23 cellular contexts compared by ENCODE assay signal in the genomic region with DNA sequence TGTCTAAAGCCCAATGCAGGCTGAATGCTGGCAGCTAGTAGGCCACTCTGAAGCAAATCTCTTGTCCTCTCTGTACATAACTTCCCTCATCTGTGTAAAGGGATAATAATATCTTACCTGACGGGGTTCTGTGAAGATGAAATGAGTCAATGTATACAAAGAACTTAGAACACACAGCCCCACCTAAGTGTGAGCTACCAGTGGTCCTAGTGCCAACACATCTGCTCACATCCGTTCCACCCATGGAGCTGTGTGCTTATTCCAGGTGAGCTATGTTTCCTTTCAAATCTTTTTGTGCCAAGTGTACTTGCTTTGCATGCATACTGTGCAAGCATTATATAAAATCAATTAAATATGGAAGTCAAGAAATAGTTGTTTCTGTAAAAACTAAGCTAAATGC.
"Had no signal": no experiment of that assay in that cellular context is flagged by ENCODE, and none has a peak within 500 bp of the region (broad histone marks: within the 10 kb centered on the region; RNA-seq: fewer than 3 reads in every experiment).

No MANE protein-coding gene starts in this region.

- H3K27ac ChIP-seq: ascending aorta, breast epithelium, coronary artery had no signal

- DNase-seq: activated CD4-positive, alpha-beta memory T cell treated with anti-CD3 and anti-CD28 coated beads for 36 hours; activated CD4-positive, alpha-beta T cell treated with anti-CD3 and anti-CD28 coated beads for 36 hours; activated CD4-positive, alpha-beta T cell treated with anti-CD3 and anti-CD28 coated beads, Interleukin-2, amount 10 ng/mL, durations not matched to agents 24 days and 14 days; activated CD4-positive, CD25-positive, alpha-beta regulatory T cell; activated CD4-positive, CD25-positive, alpha-beta regulatory T cell treated with anti-CD3 and anti-CD28 coated beads, Interleukin-2, amount 50 U/mL, for 72 hours; activated effector memory CD4-positive, alpha-beta T cell treated with anti-CD3 and anti-CD28 coated beads, Interleukin-2, amount 50 U/mL, for 16 hours; activated naive CD4-positive, alpha-beta T cell treated with anti-CD3 and anti-CD28 coated beads for 36 hours; activated naive CD8-positive, alpha-beta T cell treated with anti-CD3 and anti-CD28 coated beads, Interleukin-2, amount 10 ng/mL, durations not matched to agents 7 days and 5 days; activated T-cell treated with anti-CD3 and anti-CD28 coated beads, Interleukin-2, amount 50 U/mL, for 4 hours; dorsolateral prefrontal cortex; effector memory CD4-positive, alpha-beta T cell; endodermal cell; head of caudate nucleus; T-helper 2 cell had no signal

- H3K36me3 ChIP-seq: ascending aorta, breast epithelium had no signal

- H3K27ac Mint-ChIP-seq: activated CD4-positive, alpha-beta memory T cell treated with anti-CD3 and anti-CD28 coated beads for 36 hours; activated CD4-positive, alpha-beta T cell treated with anti-CD3 and anti-CD28 coated beads for 36 hours; activated CD4-positive, alpha-beta T cell treated with anti-CD3 and anti-CD28 coated beads, Interleukin-2, amount 10 ng/mL, durations not matched to agents 24 days and 14 days; activated naive CD4-positive, alpha-beta T cell treated with anti-CD3 and anti-CD28 coated beads for 36 hours; activated naive CD4-positive, alpha-beta T cell treated with anti-CD3 and anti-CD28 coated beads, Interleukin-2, amount 50 U/mL, for 24 hours; activated naive CD8-positive, alpha-beta T cell treated with anti-CD3 and anti-CD28 coated beads, Interleukin-2, amount 10 ng/mL, durations not matched to agents 7 days and 5 days; activated T-helper 1 cell treated with anti-CD3 and anti-CD28 coated beads, Interleukin-12 subunit alpha, Interleukin-12 subunit beta, Interleukin-2, Interleukin-4 antibody, amounts not matched to agents 30 ng/mL and 10 ng/mL and 1 ng/mL, durations not matched to agents 14 hours and 24 hours and 36 hours; activated T-helper 2 cell treated with anti-CD3 and anti-CD28 coated beads, Interferon-gamma antibody, Interleukin-2, Interleukin-4, amounts not matched to agents 10 μg/mL and 5 μg/mL and 100 μg/mL, durations not matched to agents 14 hours and 24 hours and 36 hours; dendritic cell treated with granulocyte-macrophage colony-stimulating factor and Interleukin-4, amounts not matched to agents 40 ng/mL and 50 ng/mL, for 4 days; endodermal cell had no signal

- H3K36me3 Mint-ChIP-seq: activated CD4-positive, alpha-beta memory T cell treated with anti-CD3 and anti-CD28 coated beads for 36 hours; activated naive CD4-positive, alpha-beta T cell treated with anti-CD3 and anti-CD28 coated beads, Interleukin-2, amount 50 U/mL, for 24 hours had no signal

- H3K27me3 Mint-ChIP-seq: activated CD4-positive, alpha-beta memory T cell treated with anti-CD3 and anti-CD28 coated beads for 36 hours; activated CD4-positive, alpha-beta T cell treated with anti-CD3 and anti-CD28 coated beads for 36 hours; activated CD4-positive, alpha-beta T cell treated with anti-CD3 and anti-CD28 coated beads, Interleukin-2, amount 10 ng/mL, durations not matched to agents 24 days and 14 days; activated naive CD4-positive, alpha-beta T cell treated with anti-CD3 and anti-CD28 coated beads, Interleukin-2, amount 50 U/mL, for 24 hours; activated naive CD8-positive, alpha-beta T cell treated with anti-CD3 and anti-CD28 coated beads, Interleukin-2, amount 10 ng/mL, durations not matched to agents 7 days and 5 days; brain; central memory CD8-positive, alpha-beta T cell; dendritic cell treated with granulocyte-macrophage colony-stimulating factor and Interleukin-4, amounts not matched to agents 40 ng/mL and 50 ng/mL, for 4 days had no signal

- H3K9me3 Mint-ChIP-seq: activated CD4-positive, alpha-beta memory T cell treated with anti-CD3 and anti-CD28 coated beads for 36 hours; activated CD4-positive, alpha-beta T cell treated with anti-CD3 and anti-CD28 coated beads, Interleukin-2, amount 10 ng/mL, durations not matched to agents 24 days and 14 days; activated naive CD4-positive, alpha-beta T cell treated with anti-CD3 and anti-CD28 coated beads for 36 hours; activated naive CD4-positive, alpha-beta T cell treated with anti-CD3 and anti-CD28 coated beads, Interleukin-2, amount 50 U/mL, for 24 hours; activated naive CD8-positive, alpha-beta T cell treated with anti-CD3 and anti-CD28 coated beads, Interleukin-2, amount 10 ng/mL, durations not matched to agents 7 days and 5 days; activated T-cell treated with anti-CD3 and anti-CD28 coated beads, Interleukin-2, amount 50 U/mL, for 4 hours; activated T-helper 1 cell treated with anti-CD3 and anti-CD28 coated beads, Interleukin-12 subunit alpha, Interleukin-12 subunit beta, Interleukin-2, Interleukin-4 antibody, amounts not matched to agents 30 ng/mL and 10 ng/mL and 1 ng/mL, durations not matched to agents 14 hours and 24 hours and 36 hours; activated T-helper 2 cell treated with anti-CD3 and anti-CD28 coated beads, Interferon-gamma antibody, Interleukin-2, Interleukin-4, amounts not matched to agents 10 μg/mL and 5 μg/mL and 100 μg/mL, durations not matched to agents 14 hours and 24 hours and 36 hours; central memory CD8-positive, alpha-beta T cell; dendritic cell treated with granulocyte-macrophage colony-stimulating factor and Interleukin-4, amounts not matched to agents 40 ng/mL and 50 ng/mL, for 4 days; endodermal cell had no signal

- ATAC-seq: activated CD4-positive, alpha-beta T cell treated with anti-CD3 and anti-CD28 coated beads for 36 hours; activated T-cell treated with anti-CD3 and anti-CD28 coated beads, Interleukin-2, amount 50 U/mL, for 4 hours had no signal

- H3K27me3 ChIP-seq: ascending aorta, breast epithelium, dorsolateral prefrontal cortex had no signal

- H3K9me3 ChIP-seq: ascending aorta, breast epithelium had no signal

- H3K4me3 ChIP-seq: ascending aorta, breast epithelium, coronary artery, dorsolateral prefrontal cortex had no signal

- H3K4me3 Mint-ChIP-seq: activated CD4-positive, alpha-beta memory T cell treated with anti-CD3 and anti-CD28 coated beads for 36 hours; activated CD4-positive, alpha-beta T cell treated with anti-CD3 and anti-CD28 coated beads for 36 hours; activated CD4-positive, alpha-beta T cell treated with anti-CD3 and anti-CD28 coated beads, Interleukin-2, amount 10 ng/mL, durations not matched to agents 24 days and 14 days; activated naive CD4-positive, alpha-beta T cell treated with anti-CD3 and anti-CD28 coated beads for 36 hours; activated naive CD4-positive, alpha-beta T cell treated with anti-CD3 and anti-CD28 coated beads, Interleukin-2, amount 50 U/mL, for 24 hours; activated naive CD8-positive, alpha-beta T cell treated with anti-CD3 and anti-CD28 coated beads, Interleukin-2, amount 10 ng/mL, durations not matched to agents 7 days and 5 days; activated T-cell treated with anti-CD3 and anti-CD28 coated beads, Interleukin-2, amount 50 U/mL, for 4 hours; activated T-helper 1 cell treated with anti-CD3 and anti-CD28 coated beads, Interleukin-12 subunit alpha, Interleukin-12 subunit beta, Interleukin-2, Interleukin-4 antibody, amounts not matched to agents 30 ng/mL and 10 ng/mL and 1 ng/mL, durations not matched to agents 14 hours and 24 hours and 36 hours; brain; central memory CD8-positive, alpha-beta T cell; dendritic cell treated with granulocyte-macrophage colony-stimulating factor and Interleukin-4, amounts not matched to agents 40 ng/mL and 50 ng/mL, for 4 days; endodermal cell had no signal

- H3K4me1 ChIP-seq: breast epithelium had no signal
